In genomic region chr19:53328967-53329366, GRCh38 we compare ENCODE assay signal across 11 cellular contexts. TPM values are rescaled to one million over a fixed set of nuclear protein-coding genes. Genes with fewer than 3 reads are reported as not detected.
DNase-seq lines count a peak whose midpoint lies in the region; ATAC-seq and TF ChIP-seq lines count a peak whose summit lies in the region.
"Had no signal": no experiment of that assay in that cellular context is flagged by ENCODE, and none has a peak within 500 bp of the region (broad histone marks: within the 10 kb centered on the region; RNA-seq: fewer than 3 reads in every experiment).

No MANE protein-coding gene starts in this region.

- WGBS in endodermal cell (ENCODE audit: insufficient coverage in 1 of 2, insufficient read length in 1 of 2), 2 experiments: 90 to 96% methylated on average over 20 to 24 of the region's 24 CpGs
- no CpG with 5 or more reads among the region's 24 CpGs for WGBS in trophoblast cell (ENCODE audit: extremely low coverage, insufficient coverage, insufficient read length)

- H3K79me2 ChIP-seq in trophoblast cell (ENCODE audit: control insufficient read depth, insufficient read depth, low read length, poor library complexity): peaks cover 4% of the 10 kb centered on the region

- POLR2A ChIA-PET in naive thymus-derived CD4-positive, alpha-beta T cell (lab: Charles Lee): no interaction called here

- no peaks in the 10 kb centered on the region for H3K36me3 ChIP-seq in endodermal cell (ENCODE audit: control insufficient read depth, insufficient read depth, low read length)
- no peaks in the 10 kb centered on the region for H3K36me3 ChIP-seq in naive thymus-derived CD4-positive, alpha-beta T cell (ENCODE audit: control insufficient read depth in 2 of 3, insufficient read depth in 3 of 3, low read length in 3 of 3)
- no peaks in the 10 kb centered on the region for H3K36me3 ChIP-seq in trophoblast cell (ENCODE audit: control insufficient read depth in 1 of 2, insufficient read depth in 2 of 2, low read length in 2 of 2)

- H3K36me3 Mint-ChIP-seq in CD14-positive monocyte (peaks cover 4 to 5% of the 10 kb centered on the region in 2 donors), endodermal cell (ENCODE audit: low read depth) (peaks cover 7% of the 10 kb centered on the region)
- peaks cover 13 to 25% (median 23%) of the 10 kb centered on the region in 5 donors for H3K36me3 Mint-ChIP-seq in naive thymus-derived CD4-positive, alpha-beta T cell

- intact Hi-C loops in CD14-positive monocyte (cut with micrococcal nuclease): no loop called here
- intact Hi-C loops in naive thymus-derived CD4-positive, alpha-beta T cell (cut with micrococcal nuclease): no loop called here

- H3K4me3 Mint-ChIP-seq in CD14-positive monocyte: peak overlapping the region; percentile 59 to 69
- H3K4me3 Mint-ChIP-seq in endodermal cell: no peak overlapping the region
- H3K4me3 Mint-ChIP-seq in naive thymus-derived CD4-positive, alpha-beta T cell: peak overlapping the region; percentile 16 to 87 (median 74)

- H4K91ac ChIP-seq in trophoblast cell (ENCODE audit: low read depth, low read length): no peak overlapping the region

- H3K18ac ChIP-seq in trophoblast cell (ENCODE audit: low read length): no peak overlapping the region

- H3K9me3 Mint-ChIP-seq in CD14-positive monocyte (peaks cover 33 to 92% (median 77%) of the 10 kb centered on the region in 7 donors), endodermal cell (peaks cover 53% of the 10 kb centered on the region)
- peaks cover 5 to 76% (median 37%) of the 10 kb centered on the region in 11 donors for H3K9me3 Mint-ChIP-seq in naive thymus-derived CD4-positive, alpha-beta T cell

- peaks cover 8% of the 10 kb centered on the region for H3K79me1 ChIP-seq in trophoblast cell (ENCODE audit: low read length)

- no peak overlapping the region for H3K4me2 ChIP-seq in trophoblast cell (ENCODE audit: low read length)

- no peak overlapping the region for H3K14ac ChIP-seq in trophoblast cell (ENCODE audit: low read length)

- H3K9ac ChIP-seq in endodermal cell (ENCODE audit: extremely low read depth, low read length, poor library complexity, severe bottlenecking): no peak overlapping the region
- no peak overlapping the region for H3K9ac ChIP-seq in trophoblast cell (ENCODE audit: low read length)

- no peak for ATAC-seq in naive thymus-derived CD4-positive, alpha-beta T cell

- peaks cover 32% of the 10 kb centered on the region for H3K9me3 ChIP-seq in endodermal cell (ENCODE audit: control insufficient read depth, low read length)
- peaks cover 0 to 14% (median 0%) of the 10 kb centered on the region in 3 experiments for H3K9me3 ChIP-seq in naive thymus-derived CD4-positive, alpha-beta T cell (ENCODE audit: control insufficient read depth in 2 of 3, low read length in 3 of 3)
- peaks cover 7% of the 10 kb centered on the region for H3K9me3 ChIP-seq in trophoblast cell (ENCODE audit: insufficient read depth, low read depth, low read length)

- no peak for DNase-seq in CD14-positive monocyte (ENCODE audit: low spot score)
- peak; percentile 71 to 85 for DNase-seq in NCI-H1930 (lab: John Stamatoyannopoulos, UW)
- DNase-seq in endodermal cell: peak; percentile 45
- DNase-seq in naive thymus-derived CD4-positive, alpha-beta T cell: peak in 2 of 9 donors; percentile 15 to 18
- DNase-seq in islet precursor cell: no peak
- no peak for DNase-seq in OCI-M1 (lab: John Stamatoyannopoulos, UW)
- no peak for DNase-seq in NCI-H345 (lab: John Stamatoyannopoulos, UW)
- no peak for DNase-seq in trophoblast cell
- DNase-seq: NCI-H446 had no signal

- no peak overlapping the region for H4K8ac ChIP-seq in trophoblast cell (ENCODE audit: low read depth, low read length)

- no peak overlapping the region for H3K4ac ChIP-seq in trophoblast cell (ENCODE audit: low read depth, low read length)

- no peak overlapping the region for H3K23ac ChIP-seq in trophoblast cell (ENCODE audit: low read length)

- H2AFZ ChIP-seq in trophoblast cell (ENCODE audit: insufficient read depth, low read length, poor library complexity): no peak overlapping the region

- H3K4me3 ChIP-seq in endodermal cell (ENCODE audit: low read length) (no peak overlapping the region), trophoblast cell (ENCODE audit: low read depth, low read length) (no peak overlapping the region)
- H3K4me3 ChIP-seq in naive thymus-derived CD4-positive, alpha-beta T cell (ENCODE audit: low read length): no peak overlapping the region

- H3K27me3 ChIP-seq in endodermal cell (ENCODE audit: control insufficient read depth, insufficient read depth, low read length, poor library complexity, severe bottlenecking): peaks cover 5% of the 10 kb centered on the region
- H3K27me3 ChIP-seq in naive thymus-derived CD4-positive, alpha-beta T cell (ENCODE audit: control insufficient read depth in 2 of 2, insufficient read depth in 2 of 2, low read length in 2 of 2): no peaks in the 10 kb centered on the region
- no peaks in the 10 kb centered on the region for H3K27me3 ChIP-seq in trophoblast cell (ENCODE audit: insufficient read depth, low read length)

- H3K27ac Mint-ChIP-seq in CD14-positive monocyte: no peak overlapping the region
- H3K27ac Mint-ChIP-seq in endodermal cell: no peak overlapping the region
- H3K27ac Mint-ChIP-seq in naive thymus-derived CD4-positive, alpha-beta T cell: peak overlapping the region in 1 of 9 donors; percentile 74

- H4K12ac ChIP-seq in trophoblast cell (ENCODE audit: low read depth, low read length): no peak overlapping the region

- H3K27ac ChIP-seq in endodermal cell (ENCODE audit: low read depth, low read length) (no peak overlapping the region), trophoblast cell (ENCODE audit: low read depth, low read length) (no peak overlapping the region)
- H3K27ac ChIP-seq in naive thymus-derived CD4-positive, alpha-beta T cell (ENCODE audit: low read depth, low read length): no peak overlapping the region
- H3K27ac ChIP-seq: dorsolateral prefrontal cortex, VCaP had no signal

- H3K4me1 ChIP-seq in endodermal cell (ENCODE audit: control insufficient read depth, insufficient read depth, low read length): no peaks in the 10 kb centered on the region
- no peaks in the 10 kb centered on the region for H3K4me1 ChIP-seq in naive thymus-derived CD4-positive, alpha-beta T cell (ENCODE audit: control insufficient read depth in 2 of 2, insufficient read depth in 2 of 2, low read length in 2 of 2)
- H3K4me1 ChIP-seq in trophoblast cell (ENCODE audit: control insufficient read depth in 1 of 2, insufficient read depth in 2 of 2, low read length in 2 of 2): peaks cover 0 to 3% of the 10 kb centered on the region in 2 experiments

- H2BK120ac ChIP-seq in trophoblast cell (ENCODE audit: insufficient read depth, low read length, poor library complexity): no peak overlapping the region

- H3K27me3 Mint-ChIP-seq in CD14-positive monocyte (ENCODE audit: low read depth in 3 of 3) (peaks cover 0 to 8% (median 2%) of the 10 kb centered on the region in 3 donors), endodermal cell (ENCODE audit: insufficient read depth) (peaks cover 45% of the 10 kb centered on the region)
- H3K27me3 Mint-ChIP-seq in naive thymus-derived CD4-positive, alpha-beta T cell: peaks cover 0 to 49% (median 31%) of the 10 kb centered on the region in 5 donors

- H2BK12ac ChIP-seq in trophoblast cell (ENCODE audit: low read length): no peak overlapping the region

- H2AK5ac ChIP-seq in trophoblast cell (ENCODE audit: low read length): no peak overlapping the region

- H3K4me1 Mint-ChIP-seq in CD14-positive monocyte: peaks cover 11% of the 10 kb centered on the region
- H3K4me1 Mint-ChIP-seq in endodermal cell: no peaks in the 10 kb centered on the region
- peaks cover 6 to 22% (median 6%) of the 10 kb centered on the region in 7 donors for H3K4me1 Mint-ChIP-seq in naive thymus-derived CD4-positive, alpha-beta T cell

- TF ChIP-seq CTCF in CD14-positive monocyte (IDR thresholded peaks at IDR 0.05): no peak
- no peak for TF ChIP-seq CTCF in endodermal cell (conservative IDR thresholded peaks at IDR 0.05)

- no peak overlapping the region for H2BK5ac ChIP-seq in trophoblast cell (ENCODE audit: low read depth, low read length, poor library complexity)

- CTCF ChIA-PET in naive thymus-derived CD4-positive, alpha-beta T cell (lab: Charles Lee): interaction anchor here (0.5 kb wide), 1 partner anchor 1398 kb away, joined by 3 read pairs; no protein-coding TSS in a partner anchor

RNA-seq across cellular contexts. Expression of gene ZNF845, which starts 4.6 kb away (rescaled TPM):
- 1 to 10 TPM; 2.6 to 3.6 TPM for polyA plus RNA-seq in CD14-positive monocyte
- total RNA-seq in endodermal cell: 10 to 100 TPM; 19.0 to 24.3 TPM
- 7.1 TPM for polyA plus RNA-seq in endodermal cell (2013, experiment 1 of 2)
- polyA plus RNA-seq in endodermal cell (2013, experiment 2 of 2): 8.1 TPM
- total RNA-seq in naive thymus-derived CD4-positive, alpha-beta T cell: 10 to 100 TPM in 3 of 5 experiments, 1 to 10 TPM in 2; 4.6 to 18.9 (median 11.1) TPM
- polyA plus RNA-seq in naive thymus-derived CD4-positive, alpha-beta T cell: 10 to 100 TPM in 1 of 2 donors, 1 to 10 TPM in 1; 6.5 to 19.8 TPM
- polyA plus RNA-seq in trophoblast cell (2013): 12.5 and 13.1 TPM in 2 replicates

RNA-seq across cellular contexts. Expression of gene ZNF525, which starts 36.5 kb away (rescaled TPM):
- under 1 TPM; 0.29 to 0.64 TPM for polyA plus RNA-seq in CD14-positive monocyte
- total RNA-seq in endodermal cell: 10 to 100 TPM; 42.2 to 48.8 TPM
- 7.9 TPM for polyA plus RNA-seq in endodermal cell (2013, experiment 1 of 2)
- polyA plus RNA-seq in endodermal cell (2013, experiment 2 of 2): 6.6 TPM
- total RNA-seq in naive thymus-derived CD4-positive, alpha-beta T cell: 10 to 100 TPM; 11.5 to 33.7 (median 24.2) TPM
- 10 to 100 TPM; 12.4 to 13.9 TPM for polyA plus RNA-seq in naive thymus-derived CD4-positive, alpha-beta T cell
- 10.2 and 10.9 TPM in 2 replicates for polyA plus RNA-seq in trophoblast cell (2013)

Comparison
In these comparisons a context has a peak if more than half of its experiments do, and no peak if none do; other contexts are left out.
1. DNase-seq: peak in NCI-H1930 (2 of 2) and endodermal cell (single experiment); none in CD14-positive monocyte (single experiment), islet precursor cell (single experiment), OCI-M1 (single experiment), NCI-H345 (single experiment) and trophoblast cell (0 of 2).